1 cellular context compared by ENCODE assay signal in the genomic region with DNA sequence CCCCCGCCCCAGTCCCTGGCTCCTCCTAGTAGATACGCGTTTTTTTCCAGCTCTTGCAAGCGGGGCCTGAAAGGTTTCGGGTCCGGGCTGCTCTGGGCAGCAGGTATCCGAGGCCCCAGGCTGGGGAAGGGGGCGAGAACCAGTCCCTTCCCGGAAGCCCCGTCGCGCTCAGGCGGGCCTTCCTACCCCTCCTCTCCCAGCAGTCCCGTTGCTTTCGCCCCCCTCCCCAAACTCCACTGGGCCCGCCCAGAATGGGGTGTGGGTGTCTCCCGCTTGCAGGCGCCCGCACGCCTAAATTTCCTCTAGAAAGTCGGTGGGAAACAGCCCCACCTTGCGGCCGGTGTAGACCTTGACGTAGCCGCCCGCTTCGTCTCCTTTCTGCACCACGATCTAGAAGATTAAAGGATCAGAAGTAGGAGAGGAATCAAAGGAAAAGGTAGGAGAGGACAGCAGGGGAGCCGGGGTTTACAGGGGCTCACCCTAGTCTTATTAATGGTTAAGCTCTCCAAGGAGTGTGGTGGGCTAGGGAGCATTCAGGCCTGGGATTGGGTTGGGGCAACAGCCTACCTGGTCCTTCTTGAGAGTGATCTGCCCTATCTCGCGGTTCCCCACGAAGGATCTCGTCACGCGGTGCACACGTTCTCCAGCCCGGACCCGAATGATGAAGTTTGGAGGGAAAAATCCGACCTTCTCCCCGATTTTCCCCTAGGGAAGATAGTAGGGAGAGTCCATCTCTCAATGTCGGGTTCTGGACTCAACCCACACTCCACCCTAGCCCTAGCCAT.
TF ChIP-seq lines count a peak whose summit lies in the region.

No MANE protein-coding gene starts in this region.

TF ChIP-seq in K562, 482 proteins besides CTCF, POLR2A, EP300 and RAD21 (continued from another document):
- TF ChIP-seq SAP30 (IDR thresholded peaks at IDR 0.05; ENCODE audit: borderline replicate concordance, insufficient read depth, low read depth, low read length, poor library complexity, severe bottlenecking) (no peak), L3MBTL2 (IDR thresholded peaks at IDR 0.05) (0 out of 2 replicates have a peak, but pooled peaks have one; percentile 22), RCOR1 (IDR thresholded peaks at IDR 0.05; ENCODE audit: borderline replicate concordance in 1 of 2, low read depth in 2 of 2, low read length in 2 of 2) (peak in 1 of 2 experiments; percentile 40; a peak in 1 of 4 replicates), ZNF165 (CRISPR knock-in tag; IDR thresholded peaks at IDR 0.05; ENCODE audit: borderline replicate concordance) (no peak), ZNF592 (IDR thresholded peaks at IDR 0.05) (no peak), ATF1 (CRISPR knock-in tag; IDR thresholded peaks at IDR 0.05) (no peak), ATF1 (tag; IDR thresholded peaks at IDR 0.05) (peak; percentile 77), RBFOX2 (IDR thresholded peaks at IDR 0.05; ENCODE audit: low read depth, low read length) (0 out of 2 replicates have a peak, but pooled peaks have one; percentile 47), TRIM28 (IDR thresholded peaks at IDR 0.05) (no peak), THAP7 (CRISPR knock-in tag; IDR thresholded peaks at IDR 0.05) (no peak), ZNF668 (CRISPR knock-in tag; IDR thresholded peaks at IDR 0.05) (no peak), BHLHE40 (IDR thresholded peaks at IDR 0.05; ENCODE audit: low read length) (peak; percentile 9; the same call in 1 of the 2 replicates), ZNF740 (CRISPR knock-in tag; IDR thresholded peaks at IDR 0.05) (no peak), ZNF740 (tag; IDR thresholded peaks at IDR 0.05) (no peak), BRD9 (IDR thresholded peaks at IDR 0.05; ENCODE audit: low read depth, partially characterized antibody) (no peak), ESRRA (IDR thresholded peaks at IDR 0.05; ENCODE audit: borderline replicate concordance, low read depth) (0 out of 2 replicates have a peak, but pooled peaks have one; percentile 2), ZBTB12 (CRISPR knock-in tag; IDR thresholded peaks at IDR 0.05) (no peak), CREM (IDR thresholded peaks at IDR 0.05; ENCODE audit: low read depth) (peak; percentile 89), POLR2AphosphoS5 (IDR thresholded peaks at IDR 0.05; ENCODE audit: control insufficient read depth, insufficient read depth, low read depth, low read length) (no peak), ETV1 (tag; conservative IDR thresholded peaks at IDR 0.05; ENCODE audit: low read depth) (no peak), KLF1 (tag; IDR thresholded peaks at IDR 0.05) (peak; percentile 44; the same call in 1 of the 2 replicates), ZBTB11 (CRISPR knock-in tag; IDR thresholded peaks at IDR 0.05) (0 out of 6 replicates have a peak, but pooled peaks of 1 of the 3 experiments have one; percentile 4)
- TF ChIP-seq, protein P1, sequence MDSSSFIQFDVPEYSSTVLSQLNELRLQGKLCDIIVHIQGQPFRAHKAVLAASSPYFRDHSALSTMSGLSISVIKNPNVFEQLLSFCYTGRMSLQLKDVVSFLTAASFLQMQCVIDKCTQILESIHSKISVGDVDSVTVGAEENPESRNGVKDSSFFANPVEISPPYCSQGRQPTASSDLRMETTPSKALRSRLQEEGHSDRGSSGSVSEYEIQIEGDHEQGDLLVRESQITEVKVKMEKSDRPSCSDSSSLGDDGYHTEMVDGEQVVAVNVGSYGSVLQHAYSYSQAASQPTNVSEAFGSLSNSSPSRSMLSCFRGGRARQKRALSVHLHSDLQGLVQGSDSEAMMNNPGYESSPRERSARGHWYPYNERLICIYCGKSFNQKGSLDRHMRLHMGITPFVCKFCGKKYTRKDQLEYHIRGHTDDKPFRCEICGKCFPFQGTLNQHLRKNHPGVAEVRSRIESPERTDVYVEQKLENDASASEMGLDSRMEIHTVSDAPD (CRISPR knock-in tag; IDR thresholded peaks at IDR 0.05) = no peak
- TF ChIP-seq, protein P2, sequence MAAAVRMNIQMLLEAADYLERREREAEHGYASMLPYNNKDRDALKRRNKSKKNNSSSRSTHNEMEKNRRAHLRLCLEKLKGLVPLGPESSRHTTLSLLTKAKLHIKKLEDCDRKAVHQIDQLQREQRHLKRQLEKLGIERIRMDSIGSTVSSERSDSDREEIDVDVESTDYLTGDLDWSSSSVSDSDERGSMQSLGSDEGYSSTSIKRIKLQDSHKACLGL (CRISPR knock-in tag; IDR thresholded peaks at IDR 0.05; ENCODE audit: borderline replicate concordance, poor library complexity, severe bottlenecking) = no peak
